Comparison of ENCODE assay signal across 1 cellular context in the genomic region with DNA sequence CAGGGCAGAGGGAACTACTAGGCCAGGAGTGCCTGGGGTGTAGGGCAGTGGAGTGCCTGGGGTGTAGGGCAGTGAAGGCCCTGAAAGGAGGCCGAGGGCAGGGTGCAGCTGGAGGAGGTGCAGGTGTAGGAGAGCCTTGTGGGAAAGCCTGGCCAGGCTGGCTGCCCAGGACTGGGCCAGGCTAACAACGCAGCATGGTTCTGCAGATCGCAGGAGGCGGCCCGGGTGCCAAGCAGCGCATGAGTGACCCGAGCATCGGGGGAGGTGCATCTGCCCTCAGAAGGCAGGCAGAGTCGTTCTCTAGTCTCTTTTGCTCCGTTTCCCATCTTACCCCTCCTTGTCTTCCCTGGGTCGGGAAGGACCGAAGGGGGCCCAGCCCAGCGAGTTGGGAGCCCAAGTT.
TF ChIP-seq lines count a peak whose summit lies in the region.

No MANE protein-coding gene starts in this region.

TF ChIP-seq in GM23338, 12 proteins besides CTCF, POLR2A, EP300 and RAD21 (continued from another document):
- no peak for TF ChIP-seq REST (IDR thresholded peaks at IDR 0.05; ENCODE audit: unreplicated experiment)
- no peak for TF ChIP-seq POLR2AphosphoS5 (IDR thresholded peaks at IDR 0.05; ENCODE audit: low read depth)
- no peak for TF ChIP-seq EZH2phosphoT487 (IDR thresholded peaks at IDR 0.05; ENCODE audit: unreplicated experiment)
- TF ChIP-seq, protein P1, sequence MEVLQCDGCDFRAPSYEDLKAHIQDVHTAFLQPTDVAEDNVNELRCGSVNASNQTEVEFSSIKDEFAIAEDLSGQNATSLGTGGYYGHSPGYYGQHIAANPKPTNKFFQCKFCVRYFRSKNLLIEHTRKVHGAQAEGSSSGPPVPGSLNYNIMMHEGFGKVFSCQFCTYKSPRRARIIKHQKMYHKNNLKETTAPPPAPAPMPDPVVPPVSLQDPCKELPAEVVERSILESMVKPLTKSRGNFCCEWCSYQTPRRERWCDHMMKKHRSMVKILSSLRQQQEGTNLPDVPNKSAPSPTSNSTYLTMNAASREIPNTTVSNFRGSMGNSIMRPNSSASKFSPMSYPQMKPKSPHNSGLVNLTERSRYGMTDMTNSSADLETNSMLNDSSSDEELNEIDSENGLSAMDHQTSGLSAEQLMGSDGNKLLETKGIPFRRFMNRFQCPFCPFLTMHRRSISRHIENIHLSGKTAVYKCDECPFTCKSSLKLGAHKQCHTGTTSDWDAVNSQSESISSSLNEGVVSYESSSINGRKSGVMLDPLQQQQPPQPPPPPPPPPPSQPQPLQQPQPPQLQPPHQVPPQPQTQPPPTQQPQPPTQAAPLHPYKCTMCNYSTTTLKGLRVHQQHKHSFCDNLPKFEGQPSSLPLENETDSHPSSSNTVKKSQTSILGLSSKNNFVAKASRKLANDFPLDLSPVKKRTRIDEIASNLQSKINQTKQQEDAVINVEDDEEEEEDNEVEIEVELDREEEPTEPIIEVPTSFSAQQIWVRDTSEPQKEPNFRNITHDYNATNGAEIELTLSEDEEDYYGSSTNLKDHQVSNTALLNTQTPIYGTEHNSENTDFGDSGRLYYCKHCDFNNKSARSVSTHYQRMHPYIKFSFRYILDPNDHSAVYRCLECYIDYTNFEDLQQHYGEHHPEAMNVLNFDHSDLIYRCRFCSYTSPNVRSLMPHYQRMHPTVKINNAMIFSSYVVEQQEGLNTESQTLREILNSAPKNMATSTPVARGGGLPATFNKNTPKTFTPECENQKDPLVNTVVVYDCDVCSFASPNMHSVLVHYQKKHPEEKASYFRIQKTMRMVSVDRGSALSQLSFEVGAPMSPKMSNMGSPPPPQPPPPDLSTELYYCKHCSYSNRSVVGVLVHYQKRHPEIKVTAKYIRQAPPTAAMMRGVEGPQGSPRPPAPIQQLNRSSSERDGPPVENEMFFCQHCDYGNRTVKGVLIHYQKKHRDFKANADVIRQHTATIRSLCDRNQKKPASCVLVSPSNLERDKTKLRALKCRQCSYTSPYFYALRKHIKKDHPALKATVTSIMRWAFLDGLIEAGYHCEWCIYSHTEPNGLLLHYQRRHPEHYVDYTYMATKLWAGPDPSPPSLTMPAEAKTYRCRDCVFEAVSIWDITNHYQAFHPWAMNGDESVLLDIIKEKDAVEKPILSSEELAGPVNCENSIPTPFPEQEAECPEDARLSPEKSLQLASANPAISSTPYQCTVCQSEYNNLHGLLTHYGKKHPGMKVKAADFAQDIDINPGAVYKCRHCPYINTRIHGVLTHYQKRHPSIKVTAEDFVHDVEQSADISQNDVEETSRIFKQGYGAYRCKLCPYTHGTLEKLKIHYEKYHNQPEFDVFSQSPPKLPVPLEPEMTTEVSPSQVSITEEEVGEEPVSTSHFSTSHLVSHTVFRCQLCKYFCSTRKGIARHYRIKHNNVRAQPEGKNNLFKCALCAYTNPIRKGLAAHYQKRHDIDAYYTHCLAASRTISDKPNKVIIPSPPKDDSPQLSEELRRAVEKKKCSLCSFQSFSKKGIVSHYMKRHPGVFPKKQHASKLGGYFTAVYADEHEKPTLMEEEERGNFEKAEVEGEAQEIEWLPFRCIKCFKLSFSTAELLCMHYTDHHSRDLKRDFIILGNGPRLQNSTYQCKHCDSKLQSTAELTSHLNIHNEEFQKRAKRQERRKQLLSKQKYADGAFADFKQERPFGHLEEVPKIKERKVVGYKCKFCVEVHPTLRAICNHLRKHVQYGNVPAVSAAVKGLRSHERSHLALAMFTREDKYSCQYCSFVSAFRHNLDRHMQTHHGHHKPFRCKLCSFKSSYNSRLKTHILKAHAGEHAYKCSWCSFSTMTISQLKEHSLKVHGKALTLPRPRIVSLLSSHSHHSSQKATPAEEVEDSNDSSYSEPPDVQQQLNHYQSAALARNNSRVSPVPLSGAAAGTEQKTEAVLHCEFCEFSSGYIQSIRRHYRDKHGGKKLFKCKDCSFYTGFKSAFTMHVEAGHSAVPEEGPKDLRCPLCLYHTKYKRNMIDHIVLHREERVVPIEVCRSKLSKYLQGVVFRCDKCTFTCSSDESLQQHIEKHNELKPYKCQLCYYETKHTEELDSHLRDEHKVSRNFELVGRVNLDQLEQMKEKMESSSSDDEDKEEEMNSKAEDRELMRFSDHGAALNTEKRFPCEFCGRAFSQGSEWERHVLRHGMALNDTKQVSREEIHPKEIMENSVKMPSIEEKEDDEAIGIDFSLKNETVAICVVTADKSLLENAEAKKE (CRISPR knock-in tag; IDR thresholded peaks at IDR 0.05) = no peak
- no peak for TF ChIP-seq NANOG (IDR thresholded peaks at IDR 0.05; ENCODE audit: borderline replicate concordance)
- no peak for TF ChIP-seq ZNF114 (CRISPR knock-in tag; IDR thresholded peaks at IDR 0.05)
- TF ChIP-seq STAT1 (IDR thresholded peaks at IDR 0.05; ENCODE audit: unreplicated experiment) = no peak
- no peak for TF ChIP-seq JUNB (IDR thresholded peaks at IDR 0.05; ENCODE audit: unreplicated experiment)
